ENCODE assay signal across 23 cellular contexts in the genomic region with DNA sequence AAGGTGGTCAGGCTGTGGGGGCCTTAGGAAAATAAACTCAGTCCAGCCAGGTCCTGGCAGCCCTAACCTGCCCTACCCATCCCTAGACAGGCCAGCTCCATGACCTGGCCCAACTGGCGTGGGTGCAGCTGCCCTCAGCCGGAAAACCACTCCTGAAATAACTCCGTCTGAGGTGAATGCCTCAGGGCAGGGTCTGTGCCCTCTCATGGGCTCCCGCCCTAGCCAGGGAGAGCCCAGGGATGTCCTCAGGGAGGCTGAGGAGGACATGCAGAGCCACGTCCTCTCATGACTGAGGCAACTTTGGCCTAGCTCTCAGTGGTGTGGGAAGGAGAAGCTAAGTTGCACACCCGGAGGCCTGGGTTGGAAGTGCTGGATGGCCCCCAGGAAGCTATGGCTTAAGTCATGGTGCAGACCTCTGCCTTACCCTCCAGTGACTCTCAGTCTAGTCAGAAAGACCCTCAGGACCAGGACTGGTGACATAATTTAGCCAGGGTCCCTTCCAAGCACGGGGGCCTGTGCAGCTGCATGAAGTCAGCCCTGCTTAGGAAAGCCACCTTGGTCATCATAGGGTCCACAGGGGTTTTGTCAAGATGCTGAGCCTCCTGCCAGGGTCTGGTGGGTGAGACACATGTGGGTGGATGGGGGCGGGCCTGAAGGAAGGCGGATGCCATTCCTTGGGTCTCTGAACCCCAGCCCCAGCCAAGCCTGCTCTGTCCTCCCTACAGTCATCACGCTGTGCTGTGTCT. TPM values are rescaled to one million over a fixed set of nuclear protein-coding genes. Genes with fewer than 3 reads are reported as not detected.
DNase-seq lines count a peak whose midpoint lies in the region; ATAC-seq and TF ChIP-seq lines count a peak whose summit lies in the region.
"Had no signal": no experiment of that assay in that cellular context is flagged by ENCODE, and none has a peak within 500 bp of the region (broad histone marks: within the 10 kb centered on the region; RNA-seq: fewer than 3 reads in every experiment).

No MANE protein-coding gene starts in this region.

- H3K27me3 ChIP-seq in HCT116 (ENCODE audit: insufficient read depth, low read length) (no peaks in the 10 kb centered on the region), endodermal cell (ENCODE audit: control insufficient read depth, insufficient read depth, low read length, poor library complexity, severe bottlenecking) (peaks cover 4% of the 10 kb centered on the region), sigmoid colon (no peaks in the 10 kb centered on the region)
- H3K27me3 ChIP-seq: ascending aorta, gastrocnemius medialis had no signal

- TF ChIP-seq EP300 in sigmoid colon (IDR thresholded peaks at IDR 0.05) = no peak

- TF ChIP-seq POLR2A in HCT116 (IDR thresholded peaks at IDR 0.05; ENCODE audit: borderline replicate concordance, extremely low read depth, insufficient read depth, insufficient read length) (no peak), sigmoid colon (IDR thresholded peaks at IDR 0.05) (no peak)

- ATAC-seq in HCT116 = no peak
- no peak for ATAC-seq in GM18868 (IDR thresholded peaks at IDR 0.05; ENCODE audit: unreplicated experiment)
- ATAC-seq: esophagus mucosa, gastrocnemius medialis, left colon, SK-N-SH treated with all-trans-retinoic acid at 6 μM for 48 hours had no signal

- no peaks in the 10 kb centered on the region for H3K79me2 ChIP-seq in HCT116 (ENCODE audit: insufficient read depth, low read length)

- H3K9me2 ChIP-seq in HCT116 (ENCODE audit: insufficient read depth) = no peaks in the 10 kb centered on the region

- no peak for TF ChIP-seq RAD21 in HCT116 (IDR thresholded peaks at IDR 0.05; ENCODE audit: low read depth)

- CTCF ChIA-PET in HCT116 (lab: Charles Lee) = interaction anchor here (1.0 to 2.1 kb wide), 2 partner anchors 186 to 201 kb away, joined by 3 to 11 read pairs; no protein-coding TSS in a partner anchor

- intact Hi-C loops in HCT116 (cut with micrococcal nuclease) = loop anchor here (10.0 kb wide), 1 partner anchor 1076 kb away; a partner anchor contains a TSS
- intact Hi-C loops in sigmoid colon (cut with DNase I) = loop anchor here (5.0 kb wide), 2 partner anchors 139 to 289 kb away; no protein-coding TSS in a partner anchor

- H3K36me3 Mint-ChIP-seq in endodermal cell (ENCODE audit: low read depth) = no peaks in the 10 kb centered on the region
- H3K36me3 Mint-ChIP-seq: CD14-positive monocyte, mesothelial cell of epicardium had no signal

- H3K9ac ChIP-seq in HCT116 (ENCODE audit: low read length) = no peak overlapping the region
- H3K9ac ChIP-seq in endodermal cell (ENCODE audit: extremely low read depth, low read length, poor library complexity, severe bottlenecking) = no peak overlapping the region

- no peaks in the 10 kb centered on the region for H4K20me1 ChIP-seq in HCT116 (ENCODE audit: insufficient read depth)

- H3K4me2 ChIP-seq in HCT116 (ENCODE audit: low read length) = no peak overlapping the region

- 94 to 95% methylated on average over 4 to 10 of the region's 10 CpGs for WGBS in endodermal cell (ENCODE audit: insufficient coverage in 1 of 2, insufficient read length in 1 of 2), 2 experiments
- 85 to 87% methylated on average over 10 of the region's 10 CpGs for WGBS in sigmoid colon, 2 donors

- H3K36me3 ChIP-seq in HCT116 (ENCODE audit: control insufficient read depth in 1 of 2, insufficient read depth in 2 of 2, low read length in 2 of 2) (no peaks in the 10 kb centered on the region), endodermal cell (ENCODE audit: control insufficient read depth, insufficient read depth, low read length) (no peaks in the 10 kb centered on the region), sigmoid colon (no peaks in the 10 kb centered on the region)
- H3K36me3 ChIP-seq: ascending aorta, gastrocnemius medialis had no signal

- no peaks in the 10 kb centered on the region for H3K9me3 ChIP-seq in HCT116 (ENCODE audit: control insufficient read depth in 1 of 2, insufficient read depth in 1 of 2, low read depth in 1 of 2, low read length in 2 of 2)
- no peaks in the 10 kb centered on the region for H3K9me3 ChIP-seq in endodermal cell (ENCODE audit: control insufficient read depth, low read length)
- H3K9me3 ChIP-seq in sigmoid colon = no peaks in the 10 kb centered on the region
- H3K9me3 ChIP-seq: ascending aorta, gastrocnemius medialis had no signal

- no peaks in the 10 kb centered on the region for H3K4me1 Mint-ChIP-seq in endodermal cell
- H3K4me1 Mint-ChIP-seq: CD14-positive monocyte had no signal

- TF ChIP-seq CTCF in HCT116 (IDR thresholded peaks at IDR 0.05 in 2 of 3, conservative IDR thresholded peaks at IDR 0.05 in 1 of 3; ENCODE audit: borderline replicate concordance in 1 of 3, insufficient read depth in 1 of 3, low read depth in 2 of 3, low read length in 2 of 3) (peak in 2 of 3 experiments; percentile 11 to 18; a peak in 1 of 6 replicates), endodermal cell (conservative IDR thresholded peaks at IDR 0.05) (peak; percentile 34), sigmoid colon (IDR thresholded peaks at IDR 0.05) (no peak)

- no TSS peak for BruUV-seq in HCT116 (replicated peaks; lab: Mats Ljungman, UMichigan)

- peaks cover 5% of the 10 kb centered on the region for H3K27me3 Mint-ChIP-seq in endodermal cell (ENCODE audit: insufficient read depth)

- POLR2A ChIA-PET in HCT116 (lab: Charles Lee) = no interaction called here

- peak; percentile 39 for DNase-seq in activated effector memory CD4-positive, alpha-beta T cell treated with anti-CD3 and anti-CD28 coated beads, Interleukin-2, amount 50 U/mL, for 16 hours
- no peak for DNase-seq in activated effector memory CD4-positive, alpha-beta T cell treated with Interleukin-2 at 50 U/mL for 16 hours
- DNase-seq in HCT116 (ENCODE audit: low read depth, low spot score) = no peak
- DNase-seq in endodermal cell = peak; percentile 47
- DNase-seq in sigmoid colon = peak; percentile 55
- no peak for DNase-seq in caudate nucleus (lab: John Stamatoyannopoulos, UW)
- DNase-seq in NK-92 (lab: John Stamatoyannopoulos, UW; ENCODE audit: unreplicated experiment) = no peak
- DNase-seq: effector CD8-positive, alpha-beta T cell; NCI-H1092 treated with DMSO at 0.1 percent for 48 hours; NCI-H2081; NCI-H446 had no signal

- H3K27ac Mint-ChIP-seq in endodermal cell = no peak overlapping the region
- H3K27ac Mint-ChIP-seq: CD14-positive monocyte, mesothelial cell of epicardium had no signal

- H3K9me3 Mint-ChIP-seq in endodermal cell = no peaks in the 10 kb centered on the region
- H3K9me3 Mint-ChIP-seq: CD14-positive monocyte, mesothelial cell of epicardium, neural crest cell had no signal

- no peak overlapping the region for H3K4me3 ChIP-seq in HCT116 (replicated peaks in 1 of 2; ENCODE audit: low read depth in 1 of 2, low read length in 2 of 2)
- H3K4me3 ChIP-seq in endodermal cell (ENCODE audit: low read length) = no peak overlapping the region
- H3K4me3 ChIP-seq in sigmoid colon = no peak overlapping the region
- H3K4me3 ChIP-seq: ascending aorta, gastrocnemius medialis had no signal

- H2AFZ ChIP-seq in HCT116 (ENCODE audit: low read depth, low read length, poor library complexity, severe bottlenecking) = no peak overlapping the region

- H3K4me1 ChIP-seq in HCT116 (ENCODE audit: control insufficient read depth in 1 of 2, insufficient read depth in 2 of 2, low read length in 2 of 2) = peaks cover 7 to 15% of the 10 kb centered on the region in 2 experiments; a peak in 3 of 4 replicates
- no peaks in the 10 kb centered on the region for H3K4me1 ChIP-seq in endodermal cell (ENCODE audit: control insufficient read depth, insufficient read depth, low read length)
- H3K4me1 ChIP-seq in sigmoid colon = no peaks in the 10 kb centered on the region
- H3K4me1 ChIP-seq: ascending aorta had no signal

- RAD21 ChIA-PET in HCT116 (lab: Charles Lee; ENCODE audit: low non-redundant PET in 1 of 2, low total read pairs in 2 of 2, uncharacterized antibody in 2 of 2, unreplicated experiment in 2 of 2) = interaction anchor here in 1 of 2 experiments (0.5 kb wide), 1 partner anchor 663 kb away, joined by 3 read pairs; no protein-coding TSS in a partner anchor

- H3K27ac ChIP-seq in HCT116 (ENCODE audit: low read depth, low read length) (no peak overlapping the region), endodermal cell (ENCODE audit: low read depth, low read length) (no peak overlapping the region), sigmoid colon (no peak overlapping the region), caudate nucleus (ENCODE audit: low read depth, low read length) (no peak overlapping the region)
- H3K27ac ChIP-seq: ascending aorta, gastrocnemius medialis had no signal

- no peak overlapping the region for H3K4me3 Mint-ChIP-seq in endodermal cell
- H3K4me3 Mint-ChIP-seq: CD14-positive monocyte, mesothelial cell of epicardium, neural crest cell had no signal

TF ChIP-seq in HCT116, 20 proteins besides CTCF, POLR2A, EP300 and RAD21:
- TF ChIP-seq CBX3 (IDR thresholded peaks at IDR 0.05; ENCODE audit: low read depth) = no peak
- TF ChIP-seq POLR2AphosphoS5 (IDR thresholded peaks at IDR 0.05; ENCODE audit: low read depth, low read length) = no peak
- no peak for TF ChIP-seq SRF (IDR thresholded peaks at IDR 0.05; ENCODE audit: low read depth)
- no peak for TF ChIP-seq CEBPB (IDR thresholded peaks at IDR 0.05; ENCODE audit: low read depth)
- no peak for TF ChIP-seq JUND (IDR thresholded peaks at IDR 0.05)

RNA-seq across cellular contexts. Expression of a gene that starts 7.4 kb away (rescaled TPM):
- 0.74 TPM for total RNA-seq in HCT116 (2021; ENCODE audit: unreplicated experiment)
- 0.90 and 1.1 TPM in 2 replicates for polyA plus RNA-seq in HCT116 (2012)
- 1 to 10 TPM; 1.0 to 1.1 TPM for total RNA-seq in endodermal cell
- polyA plus RNA-seq in endodermal cell (2013, experiment 1 of 2) = 0.21 TPM
- 0.21 TPM for polyA plus RNA-seq in endodermal cell (2013, experiment 2 of 2)
- total RNA-seq in sigmoid colon = 1 to 10 TPM in 2 of 4 donors, under 1 TPM in 1, not detected in 1; 0.81 to 1.8 (median 1.8) TPM
- under 1 TPM in 1 of 3 donors, not detected in 2; 0.63 TPM for polyA plus RNA-seq in sigmoid colon
- total RNA-seq: LHCN-M2, neural crest cell had no signal
- polyA plus RNA-seq: CD14-positive monocyte had no signal

RNA-seq across cellular contexts. Expression of a gene that starts 9.1 kb away (rescaled TPM):
- total RNA-seq in HCT116 (2021; ENCODE audit: unreplicated experiment) (not detected), endodermal cell (1 to 10 TPM; 1.2 to 4.4 TPM), sigmoid colon (1 to 10 TPM in 1 of 4 donors, under 1 TPM in 2, not detected in 1; 0.16 to 1.1 (median 0.81) TPM)
- not detected in 2 replicates for polyA plus RNA-seq in HCT116 (2012)
- 0.43 TPM for polyA plus RNA-seq in endodermal cell (2013, experiment 1 of 2)
- 0.62 TPM for polyA plus RNA-seq in endodermal cell (2013, experiment 2 of 2)
- under 1 TPM in 1 of 3 donors, not detected in 2; 0.03 TPM for polyA plus RNA-seq in sigmoid colon
- total RNA-seq: ascending aorta, chondrocyte, esophagus mucosa, gastrocnemius medialis, left colon, LHCN-M2, pulmonary artery endothelial cell had no signal
- polyA plus RNA-seq: CD14-positive monocyte had no signal

RNA-seq across cellular contexts. Expression of a gene that starts 15.1 kb away (rescaled TPM):
- 16.4 TPM for total RNA-seq in HCT116 (2021; ENCODE audit: unreplicated experiment)
- polyA plus RNA-seq in HCT116 (2012) = 20.6 and 24.1 TPM in 2 replicates
- total RNA-seq in endodermal cell = 10 to 100 TPM in 1 of 2 donors, 1 to 10 TPM in 1; 8.9 to 20.8 TPM
- 2.4 TPM for polyA plus RNA-seq in endodermal cell (2013, experiment 1 of 2)
- polyA plus RNA-seq in endodermal cell (2013, experiment 2 of 2) = 1.6 TPM
- 10 to 100 TPM in 1 of 4 donors, 1 to 10 TPM in 3; 3.9 to 10.5 (median 4.3) TPM for total RNA-seq in sigmoid colon
- 10 to 100 TPM in 1 of 3 donors, 1 to 10 TPM in 2; 5.4 to 35.0 (median 6.0) TPM for polyA plus RNA-seq in sigmoid colon

Comparison
In these comparisons a context has a peak if more than half of its experiments do, and no peak if none do; other contexts are left out.
1. DNase-seq: peak in activated effector memory CD4-positive, alpha-beta T cell treated with anti-CD3 and anti-CD28 coated beads, Interleukin-2, amount 50 U/mL, for 16 hours (single experiment), endodermal cell (single experiment) and sigmoid colon (single experiment); none in activated effector memory CD4-positive, alpha-beta T cell treated with Interleukin-2 at 50 U/mL for 16 hours (single experiment), HCT116 (single experiment), caudate nucleus (0 of 61) and NK-92 (single experiment).
2. CTCF ChIP-seq: peak in HCT116 (2 of 3) and endodermal cell (single experiment); none in sigmoid colon (0 of 4).